In genomic region chr21:41752231-41752681, GRCh38 we compare ENCODE assay signal across 1 cellular context.
TF ChIP-seq lines count a peak whose summit lies in the region.

No MANE protein-coding gene starts in this region.

TF ChIP-seq in GM23338, 12 proteins besides CTCF, POLR2A, EP300 and RAD21 (continued from another document):
- no peak for TF ChIP-seq ZNF462 (CRISPR knock-in tag; IDR thresholded peaks at IDR 0.05)
- TF ChIP-seq ETS1 (IDR thresholded peaks at IDR 0.05), result no peak
- TF ChIP-seq POLR2AphosphoS5 (IDR thresholded peaks at IDR 0.05; ENCODE audit: low read depth), result no peak
- TF ChIP-seq ZNF331 (CRISPR knock-in tag; IDR thresholded peaks at IDR 0.05; ENCODE audit: low read depth), result no peak
- no peak for TF ChIP-seq NANOG (IDR thresholded peaks at IDR 0.05; ENCODE audit: borderline replicate concordance)
- TF ChIP-seq REST (IDR thresholded peaks at IDR 0.05; ENCODE audit: unreplicated experiment), result no peak
- no peak for TF ChIP-seq STAT1 (IDR thresholded peaks at IDR 0.05; ENCODE audit: unreplicated experiment)
TF ChIP-seq in GM23338: peak in this region for 0.
